ENCODE assay signal across 7 cellular contexts in genomic region chr16:15024858-15025199, GRCh38. TPM values are rescaled to one million over a fixed set of nuclear protein-coding genes. Genes with fewer than 3 reads are reported as not detected.
DNase-seq lines count a peak whose midpoint lies in the region; ATAC-seq and TF ChIP-seq lines count a peak whose summit lies in the region.
"Not testable (repeated sequence)": the region's sequence is repeated elsewhere in the genome, so short reads cannot be mapped to it uniquely, and the experiment has no call there.

No MANE protein-coding gene starts in this region.

- intact Hi-C loops in HCT116 (cut with micrococcal nuclease), result loop anchor here (10.0 kb wide), 1 partner anchor 50 kb away; the partner anchor contains the start of gene PDXDC1

- not testable (repeated sequence) for H3K27me3 ChIP-seq in HCT116 (ENCODE audit: insufficient read depth, low read length)

- POLR2A ChIA-PET in HCT116 (lab: Charles Lee); WTC11 (lab: Charles Lee): not testable (repeated sequence)

- RAD21 ChIA-PET in HCT116 (lab: Charles Lee; ENCODE audit: low non-redundant PET in 1 of 2, low total read pairs in 2 of 2, uncharacterized antibody in 2 of 2, unreplicated experiment in 2 of 2), result not testable (repeated sequence)

- H3K4me1 Mint-ChIP-seq in WTC11 (peaks cover 15% of the 10 kb centered on the region), osteocyte (ENCODE audit: unreplicated experiment) (peaks cover 44% of the 10 kb centered on the region)
- not testable (repeated sequence) for H3K4me1 Mint-ChIP-seq in activated naive CD8-positive, alpha-beta T cell treated with anti-CD3 and anti-CD28 coated beads for 36 hours; memory B cell
- peaks cover 10 to 24% of the 10 kb centered on the region in 2 donors for H3K4me1 Mint-ChIP-seq in effector memory CD8-positive, alpha-beta T cell (ENCODE audit: low read depth in 2 of 2)
- H3K4me1 Mint-ChIP-seq in stimulated activated memory B cell treated with anti-CD40 and anti-IgM and Interleukin-4, amounts not matched to agents 10 μg/mL and 1 μg/mL and 100 μg/mL, for 72 hours, result peaks cover 12% of the 10 kb centered on the region

- not testable (repeated sequence) for H4K20me1 ChIP-seq in HCT116 (ENCODE audit: insufficient read depth)

- H3K4me2 ChIP-seq in HCT116 (ENCODE audit: low read length), result not testable (repeated sequence)

- peak overlapping the region; percentile 8 for H3K27ac Mint-ChIP-seq in WTC11
- H3K27ac Mint-ChIP-seq in activated naive CD8-positive, alpha-beta T cell treated with anti-CD3 and anti-CD28 coated beads for 36 hours, result peak overlapping the region; percentile 4
- H3K27ac Mint-ChIP-seq in effector memory CD8-positive, alpha-beta T cell, result peak overlapping the region; percentile 52 to 78
- peak overlapping the region; percentile 10 for H3K27ac Mint-ChIP-seq in memory B cell
- H3K27ac Mint-ChIP-seq in osteocyte (ENCODE audit: unreplicated experiment), result peak overlapping the region; percentile 83
- peak overlapping the region; percentile 10 for H3K27ac Mint-ChIP-seq in stimulated activated memory B cell treated with anti-CD40 and anti-IgM and Interleukin-4, amounts not matched to agents 10 μg/mL and 1 μg/mL and 100 μg/mL, for 72 hours

- H3K9me2 ChIP-seq in HCT116 (ENCODE audit: insufficient read depth), result not testable (repeated sequence)

- not testable (repeated sequence) for H3K9me3 ChIP-seq in HCT116 (ENCODE audit: control insufficient read depth in 1 of 2, insufficient read depth in 1 of 2, low read depth in 1 of 2, low read length in 2 of 2)

- H3K4me3 Mint-ChIP-seq in WTC11; activated naive CD8-positive, alpha-beta T cell treated with anti-CD3 and anti-CD28 coated beads for 36 hours; effector memory CD8-positive, alpha-beta T cell; memory B cell; osteocyte (ENCODE audit: unreplicated experiment); stimulated activated memory B cell treated with anti-CD40 and anti-IgM and Interleukin-4, amounts not matched to agents 10 μg/mL and 1 μg/mL and 100 μg/mL, for 72 hours: not testable (repeated sequence)

- not testable (repeated sequence) for TF ChIP-seq CTCF in HCT116 (IDR thresholded peaks at IDR 0.05 in 2 of 3, conservative IDR thresholded peaks at IDR 0.05 in 1 of 3; ENCODE audit: borderline replicate concordance in 1 of 3, insufficient read depth in 1 of 3, low read depth in 2 of 3, low read length in 2 of 3); WTC11 (IDR thresholded peaks at IDR 0.05); osteocyte (IDR thresholded peaks at IDR 0.05)

- H3K4me1 ChIP-seq in HCT116 (ENCODE audit: control insufficient read depth in 1 of 2, insufficient read depth in 2 of 2, low read length in 2 of 2), result peaks cover 0 to 12% of the 10 kb centered on the region in 2 experiments; a peak in 2 of 4 replicates

- H3K36me3 Mint-ChIP-seq in WTC11 (peaks cover 37% of the 10 kb centered on the region), memory B cell (peaks cover 33% of the 10 kb centered on the region), osteocyte (ENCODE audit: unreplicated experiment) (peaks cover 67% of the 10 kb centered on the region)
- peaks cover 18% of the 10 kb centered on the region for H3K36me3 Mint-ChIP-seq in activated naive CD8-positive, alpha-beta T cell treated with anti-CD3 and anti-CD28 coated beads for 36 hours
- H3K36me3 Mint-ChIP-seq in effector memory CD8-positive, alpha-beta T cell (ENCODE audit: insufficient read depth), result peaks cover 66% of the 10 kb centered on the region
- peaks cover 53% of the 10 kb centered on the region for H3K36me3 Mint-ChIP-seq in stimulated activated memory B cell treated with anti-CD40 and anti-IgM and Interleukin-4, amounts not matched to agents 10 μg/mL and 1 μg/mL and 100 μg/mL, for 72 hours

- peak overlapping the region; percentile 16; the same call in 1 of the 2 replicates for H3K27ac ChIP-seq in HCT116 (ENCODE audit: low read depth, low read length)

- H3K36me3 ChIP-seq in HCT116 (ENCODE audit: control insufficient read depth in 1 of 2, insufficient read depth in 2 of 2, low read length in 2 of 2), result peaks cover 12 to 14% of the 10 kb centered on the region in 2 experiments

- TF ChIP-seq RAD21 in HCT116 (IDR thresholded peaks at IDR 0.05; ENCODE audit: low read depth), result not testable (repeated sequence)

- not testable (repeated sequence) for H3K27me3 Mint-ChIP-seq in WTC11 (ENCODE audit: low read depth); activated naive CD8-positive, alpha-beta T cell treated with anti-CD3 and anti-CD28 coated beads for 36 hours; effector memory CD8-positive, alpha-beta T cell; memory B cell; osteocyte (ENCODE audit: unreplicated experiment); stimulated activated memory B cell treated with anti-CD40 and anti-IgM and Interleukin-4, amounts not matched to agents 10 μg/mL and 1 μg/mL and 100 μg/mL, for 72 hours

- H3K4me3 ChIP-seq in HCT116 (replicated peaks in 1 of 2; ENCODE audit: low read depth in 1 of 2, low read length in 2 of 2), result not testable (repeated sequence)

- not testable (repeated sequence) for H2AFZ ChIP-seq in HCT116 (ENCODE audit: low read depth, low read length, poor library complexity, severe bottlenecking)

- H3K79me2 ChIP-seq in HCT116 (ENCODE audit: insufficient read depth, low read length), result peaks cover 16% of the 10 kb centered on the region; the same call in 1 of the 2 replicates

- H3K9me3 Mint-ChIP-seq in WTC11; activated naive CD8-positive, alpha-beta T cell treated with anti-CD3 and anti-CD28 coated beads for 36 hours; effector memory CD8-positive, alpha-beta T cell; memory B cell; osteocyte (ENCODE audit: unreplicated experiment); stimulated activated memory B cell treated with anti-CD40 and anti-IgM and Interleukin-4, amounts not matched to agents 10 μg/mL and 1 μg/mL and 100 μg/mL, for 72 hours: not testable (repeated sequence)

- CTCF ChIA-PET in HCT116 (lab: Charles Lee); WTC11 (lab: Charles Lee): not testable (repeated sequence)

- BruUV-seq in HCT116 (replicated peaks; lab: Mats Ljungman, UMichigan), result not testable (repeated sequence)

- DNase-seq in HCT116 (ENCODE audit: low read depth, low spot score); WTC11 (ENCODE audit: low spot score); activated naive CD8-positive, alpha-beta T cell treated with anti-CD3 and anti-CD28 coated beads for 36 hours; effector memory CD8-positive, alpha-beta T cell; memory B cell (ENCODE audit: low spot score in 2 of 2); osteocyte (ENCODE audit: extremely low spot score, unreplicated experiment): not testable (repeated sequence)

- ATAC-seq in HCT116; WTC11; effector memory CD8-positive, alpha-beta T cell (replicated peaks); memory B cell (ENCODE audit: low read depth); stimulated activated memory B cell treated with anti-CD40 and anti-IgM and Interleukin-4, amounts not matched to agents 10 μg/mL and 1 μg/mL and 100 μg/mL, for 72 hours: not testable (repeated sequence)

- not testable (repeated sequence) for TF ChIP-seq POLR2A in HCT116 (IDR thresholded peaks at IDR 0.05; ENCODE audit: borderline replicate concordance, extremely low read depth, insufficient read depth, insufficient read length)

- not testable (repeated sequence) for H3K9ac ChIP-seq in HCT116 (ENCODE audit: low read length)

RNA-seq across cellular contexts. Expression of gene NTAN1, which starts 31.0 kb away (rescaled TPM):
- total RNA-seq in HCT116 (2021; ENCODE audit: unreplicated experiment) (34.4 TPM), WTC11 (2021) (33.8 to 39.6 TPM (median 38.0 TPM) in 3 replicates), osteocyte (54.9 and 56.4 TPM in 2 replicates)
- 40.0 and 43.9 TPM in 2 replicates for polyA plus RNA-seq in HCT116 (2012)
- 10 to 100 TPM; 28.3 to 28.5 TPM for total RNA-seq in activated naive CD8-positive, alpha-beta T cell treated with anti-CD3 and anti-CD28 coated beads for 36 hours

RNA-seq across cellular contexts. Expression of gene PDXDC1, which starts 50.0 kb away (rescaled TPM):
- 94.3 TPM for total RNA-seq in HCT116 (2021; ENCODE audit: unreplicated experiment)
- 59.8 and 65.3 TPM in 2 replicates for polyA plus RNA-seq in HCT116 (2012)
- total RNA-seq in WTC11 (2021), result 106 to 108 TPM (median 107 TPM) in 3 replicates
- total RNA-seq in activated naive CD8-positive, alpha-beta T cell treated with anti-CD3 and anti-CD28 coated beads for 36 hours, result 10 to 100 TPM; 53.4 to 58.7 TPM
- total RNA-seq in osteocyte, result 107 and 109 TPM in 2 replicates

Comparison
In these comparisons a context has a peak if more than half of its experiments do, and no peak if none do; other contexts are left out.
1. H3K27ac Mint-ChIP-seq: peak in every context shown above with its lines; median percentile 83 in osteocyte; 65 in effector memory CD8-positive, alpha-beta T cell; 10 in memory B cell; 10 in stimulated activated memory B cell treated with anti-CD40 and anti-IgM and Interleukin-4, amounts not matched to agents 10 μg/mL and 1 μg/mL and 100 μg/mL, for 72 hours; 8 in WTC11; 4 in activated naive CD8-positive, alpha-beta T cell treated with anti-CD3 and anti-CD28 coated beads for 36 hours.